20 cellular contexts compared by ENCODE assay signal in the genomic region with DNA sequence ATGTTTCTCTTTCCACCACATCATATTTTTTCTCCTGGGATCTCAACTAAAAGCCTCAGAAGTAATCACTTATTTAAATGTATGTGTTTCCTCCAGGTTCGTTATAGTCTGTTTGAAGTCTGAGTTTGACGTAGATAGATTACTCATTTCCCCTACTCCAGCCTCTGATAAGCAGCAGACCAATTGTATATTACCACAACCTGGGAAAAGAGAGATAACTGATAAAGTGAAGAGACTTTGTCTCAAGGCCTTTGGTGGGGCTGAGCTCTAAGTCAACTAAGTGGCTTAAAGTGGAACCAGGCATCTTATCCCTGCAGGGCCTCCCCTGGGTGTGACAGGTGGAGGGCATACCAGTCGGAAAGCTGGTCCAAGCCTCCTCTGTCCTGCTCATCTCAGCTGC. TPM values are rescaled to one million over a fixed set of nuclear protein-coding genes. Genes with fewer than 3 reads are reported as not detected.
"Had no signal": no experiment of that assay in that cellular context is flagged by ENCODE, and none has a peak within 500 bp of the region (broad histone marks: within the 10 kb centered on the region; RNA-seq: fewer than 3 reads in every experiment).

No MANE protein-coding gene starts in this region.

- DNase-seq: cortex of kidney; dorsolateral prefrontal cortex; effector memory CD4-positive, alpha-beta T cell; glutamatergic neuron; kidney glomerular epithelial cell; naive thymus-derived CD8-positive, alpha-beta T cell; posterior cingulate gyrus; stimulated activated CD4-positive, alpha-beta T cell treated with anti-CD3 and anti-CD28 coated beads, Interleukin-2, amount 100 ng/mL, for 24 hours; stimulated activated CD4-positive, alpha-beta T cell treated with anti-CD3 and anti-CD28 coated beads, Interleukin-4, amount 100 ng/mL, for 4 hours; stimulated activated naive B cell treated with anti-CD40 and anti-IgM and Interleukin-4, amounts not matched to agents 10 μg/mL and 1 μg/mL and 100 μg/mL, for 72 hours; stimulated activated naive CD8-positive, alpha-beta T cell treated with anti-CD3 and anti-CD28 coated beads, Interleukin-15, amount 100 ng/mL, for 72 hours; testis; upper lobe of right lung had no signal

- H3K9me3 Mint-ChIP-seq: stimulated activated naive B cell treated with anti-CD40 and anti-IgM and Interleukin-4, amounts not matched to agents 10 μg/mL and 1 μg/mL and 100 μg/mL, for 72 hours had no signal

- H3K36me3 Mint-ChIP-seq: stimulated activated naive B cell treated with anti-CD40 and anti-IgM and Interleukin-4, amounts not matched to agents 10 μg/mL and 1 μg/mL and 100 μg/mL, for 72 hours had no signal

- H3K4me1 Mint-ChIP-seq: naive thymus-derived CD8-positive, alpha-beta T cell; stimulated activated naive B cell treated with anti-CD40 and anti-IgM and Interleukin-4, amounts not matched to agents 10 μg/mL and 1 μg/mL and 100 μg/mL, for 72 hours; stimulated activated naive CD8-positive, alpha-beta T cell treated with anti-CD3 and anti-CD28 coated beads, Interleukin-15, amount 100 ng/mL, for 72 hours had no signal

- ATAC-seq: gastroesophageal sphincter; naive thymus-derived CD8-positive, alpha-beta T cell; sciatic nerve; stimulated activated naive B cell treated with anti-CD40 and anti-IgM and Interleukin-4, amounts not matched to agents 10 μg/mL and 1 μg/mL and 100 μg/mL, for 72 hours; stimulated activated naive CD8-positive, alpha-beta T cell treated with anti-CD3 and anti-CD28 coated beads, Interleukin-15, amount 100 ng/mL, for 72 hours; upper lobe of right lung had no signal

- H3K27ac Mint-ChIP-seq: naive thymus-derived CD8-positive, alpha-beta T cell; stimulated activated naive B cell treated with anti-CD40 and anti-IgM and Interleukin-4, amounts not matched to agents 10 μg/mL and 1 μg/mL and 100 μg/mL, for 72 hours; stimulated activated naive CD8-positive, alpha-beta T cell treated with anti-CD3 and anti-CD28 coated beads, Interleukin-15, amount 100 ng/mL, for 72 hours had no signal

- H3K4me3 Mint-ChIP-seq: naive thymus-derived CD8-positive, alpha-beta T cell; stimulated activated naive B cell treated with anti-CD40 and anti-IgM and Interleukin-4, amounts not matched to agents 10 μg/mL and 1 μg/mL and 100 μg/mL, for 72 hours; stimulated activated naive CD8-positive, alpha-beta T cell treated with anti-CD3 and anti-CD28 coated beads, Interleukin-15, amount 100 ng/mL, for 72 hours had no signal

RNA-seq across cellular contexts. Expression of a gene that starts 34.9 kb away (rescaled TPM):
- total RNA-seq: fibroblast of villous mesenchyme; naive thymus-derived CD8-positive, alpha-beta T cell; osteocyte; pulmonary artery endothelial cell; tibial nerve; vagina had no signal
